1 cellular context compared by ENCODE assay signal in genomic region chr22:19970031-19970478, GRCh38.
A peak's percentile ranks its signal among the peaks of the same experiment; 100 is the strongest.
TF ChIP-seq lines count a peak whose summit lies in the region.

No MANE protein-coding gene starts in this region.

TF ChIP-seq in K562, 482 proteins besides CTCF, POLR2A, EP300 and RAD21 (continued from another document):
- TF ChIP-seq MGA (IDR thresholded peaks at IDR 0.05) = no peak
- peak; percentile 16 for TF ChIP-seq ARHGAP35 (IDR thresholded peaks at IDR 0.05; ENCODE audit: partially characterized antibody)
- TF ChIP-seq ETS1 (conservative IDR thresholded peaks at IDR 0.05; ENCODE audit: control insufficient read depth, low read depth, low read length) = peak; percentile 10; the same call in 1 of the 2 replicates
- TF ChIP-seq THAP7 (CRISPR knock-in tag; IDR thresholded peaks at IDR 0.05) = peak; percentile 65; the same call in 1 of the 2 replicates
- TF ChIP-seq ZNF717 (CRISPR knock-in tag; IDR thresholded peaks at IDR 0.05) = 0 out of 2 replicates have a peak, but pooled peaks have one; percentile 42
- peak; percentile 25; the same call in 1 of the 2 replicates for TF ChIP-seq ATF1 (CRISPR knock-in tag; IDR thresholded peaks at IDR 0.05)
- no peak for TF ChIP-seq ATF1 (tag; IDR thresholded peaks at IDR 0.05)
- TF ChIP-seq POLR2AphosphoS2 (IDR thresholded peaks at IDR 0.05; ENCODE audit: low read length) = no peak
- no peak for TF ChIP-seq ZNF282 (CRISPR knock-in tag; IDR thresholded peaks at IDR 0.05)
- 0 out of 2 replicates have a peak, but pooled peaks have one; percentile 64 for TF ChIP-seq TOE1 (IDR thresholded peaks at IDR 0.05; ENCODE audit: borderline replicate concordance)
- no peak for TF ChIP-seq TOE1 (CRISPR knock-in tag; IDR thresholded peaks at IDR 0.05; ENCODE audit: borderline replicate concordance, low read depth)
- TF ChIP-seq ZNF830 (CRISPR knock-in tag; IDR thresholded peaks at IDR 0.05) = peak; percentile 61; the same call in 1 of the 2 replicates
- TF ChIP-seq RBBP5 (IDR thresholded peaks at IDR 0.05; ENCODE audit: borderline replicate concordance, insufficient read depth, low read length, poor library complexity, severe bottlenecking) = peak; percentile 7
- no peak for TF ChIP-seq MYC (IDR thresholded peaks at IDR 0.05; ENCODE audit: low read depth, low read length)
- peak; percentile 33; the same call in 1 of the 2 replicates for TF ChIP-seq MYC (CRISPR knock-in tag; IDR thresholded peaks at IDR 0.05; ENCODE audit: borderline replicate concordance, low read depth)
- TF ChIP-seq CTBP1 (IDR thresholded peaks at IDR 0.05; ENCODE audit: borderline replicate concordance) = no peak
- TF ChIP-seq ZNF740 (CRISPR knock-in tag; IDR thresholded peaks at IDR 0.05) = no peak
- no peak for TF ChIP-seq ZNF740 (tag; IDR thresholded peaks at IDR 0.05)
- TF ChIP-seq RBFOX2 (IDR thresholded peaks at IDR 0.05; ENCODE audit: low read depth, low read length) = peak; percentile 52
TF ChIP-seq in K562: peak in this region for 21.
